ENCODE assay signal across 1 cellular context in the genomic region with DNA sequence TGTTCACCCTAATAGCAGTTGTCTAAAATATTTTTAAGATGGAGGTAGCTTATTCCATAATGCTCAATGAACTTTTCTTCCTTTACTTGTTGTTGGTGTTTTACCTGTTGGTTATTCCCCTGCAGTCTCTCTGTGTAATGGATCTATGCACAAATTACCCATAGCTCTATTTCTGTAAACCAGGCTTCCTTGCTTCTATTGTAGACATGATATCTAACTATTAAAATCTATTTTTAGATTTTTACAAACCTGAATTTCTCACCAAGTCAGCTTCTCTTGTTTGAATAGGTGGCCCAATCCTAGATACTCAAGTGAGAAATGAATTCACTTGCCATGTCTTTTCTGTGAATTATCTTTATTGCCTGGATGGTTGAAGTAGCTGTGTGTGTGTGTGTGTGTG.
TF ChIP-seq lines count a peak whose summit lies in the region.

No MANE protein-coding gene starts in this region.

TF ChIP-seq in GM12878, 131 proteins besides CTCF, POLR2A, EP300 and RAD21:
- TF ChIP-seq ZNF24 (IDR thresholded peaks at IDR 0.05) (no peak), ZZZ3 (IDR thresholded peaks at IDR 0.05; ENCODE audit: control insufficient read depth, insufficient read length, low read depth) (no peak), CHD4 (IDR thresholded peaks at IDR 0.05) (no peak), NFIC (IDR thresholded peaks at IDR 0.05; ENCODE audit: low read depth, low read length) (no peak), CEBPB (IDR thresholded peaks at IDR 0.05; ENCODE audit: borderline replicate concordance in 1 of 2, low read depth in 2 of 2, low read length in 2 of 2) (no peak), GATAD2B (conservative IDR thresholded peaks at IDR 0.05; ENCODE audit: low read depth) (no peak), RUNX3 (IDR thresholded peaks at IDR 0.05; ENCODE audit: low read length) (no peak), MTA2 (IDR thresholded peaks at IDR 0.05; ENCODE audit: low read depth) (no peak), CREB1 (IDR thresholded peaks at IDR 0.05; ENCODE audit: low read depth) (no peak), YBX1 (IDR thresholded peaks at IDR 0.05) (no peak), HDAC2 (IDR thresholded peaks at IDR 0.05) (no peak), HDAC6 (IDR thresholded peaks at IDR 0.05; ENCODE audit: unreplicated experiment) (no peak), ASH2L (IDR thresholded peaks at IDR 0.05; ENCODE audit: borderline replicate concordance, low read depth) (no peak), ZNF622 (IDR thresholded peaks at IDR 0.05) (no peak), RCOR1 (conservative IDR thresholded peaks at IDR 0.05; ENCODE audit: low read depth, low read length) (no peak)
- TF ChIP-seq, protein P1, sequence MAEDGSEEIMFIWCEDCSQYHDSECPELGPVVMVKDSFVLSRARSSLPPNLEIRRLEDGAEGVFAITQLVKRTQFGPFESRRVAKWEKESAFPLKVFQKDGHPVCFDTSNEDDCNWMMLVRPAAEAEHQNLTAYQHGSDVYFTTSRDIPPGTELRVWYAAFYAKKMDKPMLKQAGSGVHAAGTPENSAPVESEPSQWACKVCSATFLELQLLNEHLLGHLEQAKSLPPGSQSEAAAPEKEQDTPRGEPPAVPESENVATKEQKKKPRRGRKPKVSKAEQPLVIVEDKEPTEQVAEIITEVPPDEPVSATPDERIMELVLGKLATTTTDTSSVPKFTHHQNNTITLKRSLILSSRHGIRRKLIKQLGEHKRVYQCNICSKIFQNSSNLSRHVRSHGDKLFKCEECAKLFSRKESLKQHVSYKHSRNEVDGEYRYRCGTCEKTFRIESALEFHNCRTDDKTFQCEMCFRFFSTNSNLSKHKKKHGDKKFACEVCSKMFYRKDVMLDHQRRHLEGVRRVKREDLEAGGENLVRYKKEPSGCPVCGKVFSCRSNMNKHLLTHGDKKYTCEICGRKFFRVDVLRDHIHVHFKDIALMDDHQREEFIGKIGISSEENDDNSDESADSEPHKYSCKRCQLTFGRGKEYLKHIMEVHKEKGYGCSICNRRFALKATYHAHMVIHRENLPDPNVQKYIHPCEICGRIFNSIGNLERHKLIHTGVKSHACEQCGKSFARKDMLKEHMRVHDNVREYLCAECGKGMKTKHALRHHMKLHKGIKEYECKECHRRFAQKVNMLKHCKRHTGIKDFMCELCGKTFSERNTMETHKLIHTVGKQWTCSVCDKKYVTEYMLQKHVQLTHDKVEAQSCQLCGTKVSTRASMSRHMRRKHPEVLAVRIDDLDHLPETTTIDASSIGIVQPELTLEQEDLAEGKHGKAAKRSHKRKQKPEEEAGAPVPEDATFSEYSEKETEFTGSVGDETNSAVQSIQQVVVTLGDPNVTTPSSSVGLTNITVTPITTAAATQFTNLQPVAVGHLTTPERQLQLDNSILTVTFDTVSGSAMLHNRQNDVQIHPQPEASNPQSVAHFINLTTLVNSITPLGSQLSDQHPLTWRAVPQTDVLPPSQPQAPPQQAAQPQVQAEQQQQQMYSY (CRISPR knock-in tag; IDR thresholded peaks at IDR 0.05) = no peak
- TF ChIP-seq, protein P2, sequence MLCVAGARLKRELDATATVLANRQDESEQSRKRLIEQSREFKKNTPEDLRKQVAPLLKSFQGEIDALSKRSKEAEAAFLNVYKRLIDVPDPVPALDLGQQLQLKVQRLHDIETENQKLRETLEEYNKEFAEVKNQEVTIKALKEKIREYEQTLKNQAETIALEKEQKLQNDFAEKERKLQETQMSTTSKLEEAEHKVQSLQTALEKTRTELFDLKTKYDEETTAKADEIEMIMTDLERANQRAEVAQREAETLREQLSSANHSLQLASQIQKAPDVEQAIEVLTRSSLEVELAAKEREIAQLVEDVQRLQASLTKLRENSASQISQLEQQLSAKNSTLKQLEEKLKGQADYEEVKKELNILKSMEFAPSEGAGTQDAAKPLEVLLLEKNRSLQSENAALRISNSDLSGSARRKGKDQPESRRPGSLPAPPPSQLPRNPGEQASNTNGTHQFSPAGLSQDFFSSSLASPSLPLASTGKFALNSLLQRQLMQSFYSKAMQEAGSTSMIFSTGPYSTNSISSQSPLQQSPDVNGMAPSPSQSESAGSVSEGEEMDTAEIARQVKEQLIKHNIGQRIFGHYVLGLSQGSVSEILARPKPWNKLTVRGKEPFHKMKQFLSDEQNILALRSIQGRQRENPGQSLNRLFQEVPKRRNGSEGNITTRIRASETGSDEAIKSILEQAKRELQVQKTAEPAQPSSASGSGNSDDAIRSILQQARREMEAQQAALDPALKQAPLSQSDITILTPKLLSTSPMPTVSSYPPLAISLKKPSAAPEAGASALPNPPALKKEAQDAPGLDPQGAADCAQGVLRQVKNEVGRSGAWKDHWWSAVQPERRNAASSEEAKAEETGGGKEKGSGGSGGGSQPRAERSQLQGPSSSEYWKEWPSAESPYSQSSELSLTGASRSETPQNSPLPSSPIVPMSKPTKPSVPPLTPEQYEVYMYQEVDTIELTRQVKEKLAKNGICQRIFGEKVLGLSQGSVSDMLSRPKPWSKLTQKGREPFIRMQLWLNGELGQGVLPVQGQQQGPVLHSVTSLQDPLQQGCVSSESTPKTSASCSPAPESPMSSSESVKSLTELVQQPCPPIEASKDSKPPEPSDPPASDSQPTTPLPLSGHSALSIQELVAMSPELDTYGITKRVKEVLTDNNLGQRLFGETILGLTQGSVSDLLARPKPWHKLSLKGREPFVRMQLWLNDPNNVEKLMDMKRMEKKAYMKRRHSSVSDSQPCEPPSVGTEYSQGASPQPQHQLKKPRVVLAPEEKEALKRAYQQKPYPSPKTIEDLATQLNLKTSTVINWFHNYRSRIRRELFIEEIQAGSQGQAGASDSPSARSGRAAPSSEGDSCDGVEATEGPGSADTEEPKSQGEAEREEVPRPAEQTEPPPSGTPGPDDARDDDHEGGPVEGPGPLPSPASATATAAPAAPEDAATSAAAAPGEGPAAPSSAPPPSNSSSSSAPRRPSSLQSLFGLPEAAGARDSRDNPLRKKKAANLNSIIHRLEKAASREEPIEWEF (IDR thresholded peaks at IDR 0.05; ENCODE audit: insufficient replicate concordance, low read depth, low read length) = no peak
- TF ChIP-seq, protein P3, sequence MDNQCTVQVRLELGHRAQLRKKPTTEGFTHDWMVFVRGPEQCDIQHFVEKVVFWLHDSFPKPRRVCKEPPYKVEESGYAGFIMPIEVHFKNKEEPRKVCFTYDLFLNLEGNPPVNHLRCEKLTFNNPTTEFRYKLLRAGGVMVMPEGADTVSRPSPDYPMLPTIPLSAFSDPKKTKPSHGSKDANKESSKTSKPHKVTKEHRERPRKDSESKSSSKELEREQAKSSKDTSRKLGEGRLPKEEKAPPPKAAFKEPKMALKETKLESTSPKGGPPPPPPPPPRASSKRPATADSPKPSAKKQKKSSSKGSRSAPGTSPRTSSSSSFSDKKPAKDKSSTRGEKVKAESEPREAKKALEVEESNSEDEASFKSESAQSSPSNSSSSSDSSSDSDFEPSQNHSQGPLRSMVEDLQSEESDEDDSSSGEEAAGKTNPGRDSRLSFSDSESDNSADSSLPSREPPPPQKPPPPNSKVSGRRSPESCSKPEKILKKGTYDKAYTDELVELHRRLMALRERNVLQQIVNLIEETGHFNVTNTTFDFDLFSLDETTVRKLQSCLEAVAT (IDR thresholded peaks at IDR 0.05) = no peak
- TF ChIP-seq, protein P4, sequence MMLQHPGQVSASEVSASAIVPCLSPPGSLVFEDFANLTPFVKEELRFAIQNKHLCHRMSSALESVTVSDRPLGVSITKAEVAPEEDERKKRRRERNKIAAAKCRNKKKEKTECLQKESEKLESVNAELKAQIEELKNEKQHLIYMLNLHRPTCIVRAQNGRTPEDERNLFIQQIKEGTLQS (IDR thresholded peaks at IDR 0.05; ENCODE audit: borderline replicate concordance, extremely low read depth, low read depth, low read length) = no peak
- TF ChIP-seq, protein P5, sequence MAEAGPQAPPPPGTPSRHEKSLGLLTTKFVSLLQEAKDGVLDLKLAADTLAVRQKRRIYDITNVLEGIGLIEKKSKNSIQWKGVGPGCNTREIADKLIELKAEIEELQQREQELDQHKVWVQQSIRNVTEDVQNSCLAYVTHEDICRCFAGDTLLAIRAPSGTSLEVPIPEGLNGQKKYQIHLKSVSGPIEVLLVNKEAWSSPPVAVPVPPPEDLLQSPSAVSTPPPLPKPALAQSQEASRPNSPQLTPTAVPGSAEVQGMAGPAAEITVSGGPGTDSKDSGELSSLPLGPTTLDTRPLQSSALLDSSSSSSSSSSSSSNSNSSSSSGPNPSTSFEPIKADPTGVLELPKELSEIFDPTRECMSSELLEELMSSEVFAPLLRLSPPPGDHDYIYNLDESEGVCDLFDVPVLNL (IDR thresholded peaks at IDR 0.05; ENCODE audit: low read depth, low read length) = no peak
